ENCODE assay signal across 2 cellular contexts in genomic region chr7:97027427-97028234, GRCh38.
TF ChIP-seq lines count a peak whose summit lies in the region.

No MANE protein-coding gene starts in this region.

TF ChIP-seq in A549, 52 proteins besides CTCF, POLR2A, EP300 and RAD21:
- TF ChIP-seq JUNB (IDR thresholded peaks at IDR 0.05) (no peak), SMC3 (IDR thresholded peaks at IDR 0.05) (peak; percentile 90), HOXB5 (CRISPR knock-in tag; IDR thresholded peaks at IDR 0.05) (no peak), CEBPB (IDR thresholded peaks at IDR 0.05) (peak; percentile 32 to 89; a peak in 3 of 4 replicates), ZC3H11A (IDR thresholded peaks at IDR 0.05) (no peak), FOSL2 (IDR thresholded peaks at IDR 0.05) (no peak), FOSL2 (CRISPR knock-in tag; IDR thresholded peaks at IDR 0.05) (no peak), EHF (CRISPR knock-in tag; IDR thresholded peaks at IDR 0.05) (no peak), ESRRA (IDR thresholded peaks at IDR 0.05; ENCODE audit: borderline replicate concordance, low read length) (no peak), USF2 (IDR thresholded peaks at IDR 0.05) (no peak; the same call in 1 of the 2 replicates)

TF ChIP-seq in HepG2, 621 proteins besides CTCF, POLR2A, EP300 and RAD21 (continues in another document):
- no peak for TF ChIP-seq BCL3 (CRISPR knock-in tag; IDR thresholded peaks at IDR 0.05)
- no peak for TF ChIP-seq HNRNPLL (IDR thresholded peaks at IDR 0.05; ENCODE audit: low read depth, low read length, poor library complexity, severe bottlenecking)
- no peak for TF ChIP-seq ATAD3A (CRISPR knock-in tag; IDR thresholded peaks at IDR 0.05)
- TF ChIP-seq ZNF496 (CRISPR knock-in tag; IDR thresholded peaks at IDR 0.05; ENCODE audit: insufficient replicate concordance): no peak
- TF ChIP-seq ZNF20 (CRISPR knock-in tag; IDR thresholded peaks at IDR 0.05): no peak
- no peak for TF ChIP-seq ZNF770 (CRISPR knock-in tag; IDR thresholded peaks at IDR 0.05)
- no peak for TF ChIP-seq STAT6 (CRISPR knock-in tag; IDR thresholded peaks at IDR 0.05; ENCODE audit: borderline replicate concordance)
- no peak for TF ChIP-seq ZNF556 (CRISPR knock-in tag; IDR thresholded peaks at IDR 0.05; ENCODE audit: borderline replicate concordance)
- no peak for TF ChIP-seq SMARCE1 (IDR thresholded peaks at IDR 0.05; ENCODE audit: borderline replicate concordance)
- TF ChIP-seq ARNTL (CRISPR knock-in tag; IDR thresholded peaks at IDR 0.05): no peak
- TF ChIP-seq ZNF883 (CRISPR knock-in tag; IDR thresholded peaks at IDR 0.05; ENCODE audit: not compliant biosample characterization): no peak
- TF ChIP-seq HMG20B (CRISPR knock-in tag; conservative IDR thresholded peaks at IDR 0.05): no peak
- TF ChIP-seq ZNF570 (CRISPR knock-in tag; IDR thresholded peaks at IDR 0.05; ENCODE audit: borderline replicate concordance): no peak
- TF ChIP-seq ZNF724P (CRISPR knock-in tag; IDR thresholded peaks at IDR 0.05; ENCODE audit: borderline replicate concordance): no peak
- TF ChIP-seq ZNF280D (CRISPR knock-in tag; IDR thresholded peaks at IDR 0.05): no peak
- no peak for TF ChIP-seq ARID2 (CRISPR knock-in tag; IDR thresholded peaks at IDR 0.05; ENCODE audit: borderline replicate concordance)
- TF ChIP-seq GFI1 (CRISPR knock-in tag; IDR thresholded peaks at IDR 0.05; ENCODE audit: borderline replicate concordance): no peak
- TF ChIP-seq SMC3 (IDR thresholded peaks at IDR 0.05; ENCODE audit: low read length): peak; percentile 99
- TF ChIP-seq ZNF777 (CRISPR knock-in tag; IDR thresholded peaks at IDR 0.05): no peak
- TF ChIP-seq TEAD2 (CRISPR knock-in tag; IDR thresholded peaks at IDR 0.05): no peak
- no peak for TF ChIP-seq ATF1 (CRISPR knock-in tag; IDR thresholded peaks at IDR 0.05)
- no peak for TF ChIP-seq FOSL2 (CRISPR knock-in tag; IDR thresholded peaks at IDR 0.05)
- TF ChIP-seq ZNF691 (CRISPR knock-in tag; IDR thresholded peaks at IDR 0.05; ENCODE audit: borderline replicate concordance, low read depth): no peak
- no peak for TF ChIP-seq KMT2A (CRISPR knock-in tag; IDR thresholded peaks at IDR 0.05)
- TF ChIP-seq NFIC (IDR thresholded peaks at IDR 0.05; ENCODE audit: low read length): no peak
- no peak for TF ChIP-seq HMGA1 (CRISPR knock-in tag; conservative IDR thresholded peaks at IDR 0.05)
- TF ChIP-seq ZNF576 (CRISPR knock-in tag; IDR thresholded peaks at IDR 0.05): no peak
- no peak for TF ChIP-seq ASH2L (IDR thresholded peaks at IDR 0.05; ENCODE audit: insufficient read length, low read depth, low read length)
- no peak for TF ChIP-seq MYNN (CRISPR knock-in tag; IDR thresholded peaks at IDR 0.05; ENCODE audit: low read depth)
- TF ChIP-seq CC2D1A (CRISPR knock-in tag; IDR thresholded peaks at IDR 0.05): no peak
- no peak for TF ChIP-seq ZNF563 (CRISPR knock-in tag; IDR thresholded peaks at IDR 0.05)
- no peak for TF ChIP-seq ZNF501 (CRISPR knock-in tag; IDR thresholded peaks at IDR 0.05)
- TF ChIP-seq SETDB1 (CRISPR knock-in tag; IDR thresholded peaks at IDR 0.05; ENCODE audit: borderline replicate concordance): no peak
- no peak for TF ChIP-seq AGO1 (IDR thresholded peaks at IDR 0.05; ENCODE audit: low read depth, low read length, poor library complexity, severe bottlenecking)
- no peak for TF ChIP-seq RXRA (CRISPR knock-in tag; IDR thresholded peaks at IDR 0.05)
- no peak for TF ChIP-seq ZNF773 (CRISPR knock-in tag; IDR thresholded peaks at IDR 0.05; ENCODE audit: borderline replicate concordance)
- TF ChIP-seq MAX (IDR thresholded peaks at IDR 0.05): no peak
- TF ChIP-seq ZNF234 (CRISPR knock-in tag; conservative IDR thresholded peaks at IDR 0.05): no peak
- TF ChIP-seq POLR2AphosphoS5 (IDR thresholded peaks at IDR 0.05; ENCODE audit: low read depth, low read length): no peak
- no peak for TF ChIP-seq ZNF33B (CRISPR knock-in tag; IDR thresholded peaks at IDR 0.05)
- TF ChIP-seq ZNF83 (CRISPR knock-in tag; IDR thresholded peaks at IDR 0.05; ENCODE audit: borderline replicate concordance): no peak
- TF ChIP-seq TOPORS (CRISPR knock-in tag; IDR thresholded peaks at IDR 0.05): no peak
- no peak for TF ChIP-seq GLI4 (CRISPR knock-in tag; IDR thresholded peaks at IDR 0.05; ENCODE audit: borderline replicate concordance)
- no peak for TF ChIP-seq E2F5 (CRISPR knock-in tag; conservative IDR thresholded peaks at IDR 0.05)
- TF ChIP-seq TBL1XR1 (IDR thresholded peaks at IDR 0.05; ENCODE audit: borderline replicate concordance, low read length, partially characterized antibody): no peak
- peak in 1 of 2 experiments; percentile 61; a peak in 1 of 4 replicates for TF ChIP-seq KLF16 (CRISPR knock-in tag; IDR thresholded peaks at IDR 0.05)
- TF ChIP-seq ZNF124 (CRISPR knock-in tag; IDR thresholded peaks at IDR 0.05): no peak; the same call in 1 of the 2 replicates
- TF ChIP-seq CHD4 (IDR thresholded peaks at IDR 0.05; ENCODE audit: borderline replicate concordance, low read length): no peak
- no peak for TF ChIP-seq ZNF775 (CRISPR knock-in tag; IDR thresholded peaks at IDR 0.05; ENCODE audit: borderline replicate concordance)
- TF ChIP-seq ZNF3 (CRISPR knock-in tag; IDR thresholded peaks at IDR 0.05): no peak
- TF ChIP-seq ONECUT2 (CRISPR knock-in tag; IDR thresholded peaks at IDR 0.05): no peak
- 0 out of 2 replicates have a peak, but pooled peaks have one; percentile 32 for TF ChIP-seq POGK (CRISPR knock-in tag; conservative IDR thresholded peaks at IDR 0.05)
- TF ChIP-seq THYN1 (CRISPR knock-in tag; IDR thresholded peaks at IDR 0.05; ENCODE audit: borderline replicate concordance, low read depth): no peak
- TF ChIP-seq STAT5B (CRISPR knock-in tag; IDR thresholded peaks at IDR 0.05): no peak
- TF ChIP-seq ZNF225 (CRISPR knock-in tag; IDR thresholded peaks at IDR 0.05): no peak
- TF ChIP-seq TEF (CRISPR knock-in tag; IDR thresholded peaks at IDR 0.05): no peak
- TF ChIP-seq BRF2 (CRISPR knock-in tag; IDR thresholded peaks at IDR 0.05): no peak
- no peak; the same call in 1 of the 2 replicates for TF ChIP-seq PHF8 (CRISPR knock-in tag; IDR thresholded peaks at IDR 0.05)
